1 cellular context compared by ENCODE assay signal in the genomic region with DNA sequence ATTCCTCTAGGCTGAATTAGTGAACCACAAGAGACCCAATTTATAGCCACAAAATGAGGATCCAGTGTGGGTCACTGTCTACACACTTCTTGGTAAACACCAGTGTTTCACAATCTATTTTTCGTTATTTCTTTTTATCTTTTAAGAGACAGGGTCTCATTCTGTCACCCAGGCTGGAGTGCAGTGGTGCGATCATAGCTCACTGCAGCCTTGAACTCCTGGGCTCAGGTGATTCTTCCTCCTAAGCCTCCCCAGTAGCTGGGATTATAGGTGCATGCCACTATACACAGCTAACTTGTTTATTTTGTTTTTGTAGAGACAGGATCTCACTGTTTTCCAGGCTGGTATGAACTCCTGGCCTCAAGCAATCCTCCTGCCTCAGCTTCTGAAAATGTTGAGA.
TF ChIP-seq lines count a peak whose summit lies in the region.

No MANE protein-coding gene starts in this region.

TF ChIP-seq in HepG2, 621 proteins besides CTCF, POLR2A, EP300 and RAD21 (continued from another document and continues in another):
- TF ChIP-seq, protein P1, sequence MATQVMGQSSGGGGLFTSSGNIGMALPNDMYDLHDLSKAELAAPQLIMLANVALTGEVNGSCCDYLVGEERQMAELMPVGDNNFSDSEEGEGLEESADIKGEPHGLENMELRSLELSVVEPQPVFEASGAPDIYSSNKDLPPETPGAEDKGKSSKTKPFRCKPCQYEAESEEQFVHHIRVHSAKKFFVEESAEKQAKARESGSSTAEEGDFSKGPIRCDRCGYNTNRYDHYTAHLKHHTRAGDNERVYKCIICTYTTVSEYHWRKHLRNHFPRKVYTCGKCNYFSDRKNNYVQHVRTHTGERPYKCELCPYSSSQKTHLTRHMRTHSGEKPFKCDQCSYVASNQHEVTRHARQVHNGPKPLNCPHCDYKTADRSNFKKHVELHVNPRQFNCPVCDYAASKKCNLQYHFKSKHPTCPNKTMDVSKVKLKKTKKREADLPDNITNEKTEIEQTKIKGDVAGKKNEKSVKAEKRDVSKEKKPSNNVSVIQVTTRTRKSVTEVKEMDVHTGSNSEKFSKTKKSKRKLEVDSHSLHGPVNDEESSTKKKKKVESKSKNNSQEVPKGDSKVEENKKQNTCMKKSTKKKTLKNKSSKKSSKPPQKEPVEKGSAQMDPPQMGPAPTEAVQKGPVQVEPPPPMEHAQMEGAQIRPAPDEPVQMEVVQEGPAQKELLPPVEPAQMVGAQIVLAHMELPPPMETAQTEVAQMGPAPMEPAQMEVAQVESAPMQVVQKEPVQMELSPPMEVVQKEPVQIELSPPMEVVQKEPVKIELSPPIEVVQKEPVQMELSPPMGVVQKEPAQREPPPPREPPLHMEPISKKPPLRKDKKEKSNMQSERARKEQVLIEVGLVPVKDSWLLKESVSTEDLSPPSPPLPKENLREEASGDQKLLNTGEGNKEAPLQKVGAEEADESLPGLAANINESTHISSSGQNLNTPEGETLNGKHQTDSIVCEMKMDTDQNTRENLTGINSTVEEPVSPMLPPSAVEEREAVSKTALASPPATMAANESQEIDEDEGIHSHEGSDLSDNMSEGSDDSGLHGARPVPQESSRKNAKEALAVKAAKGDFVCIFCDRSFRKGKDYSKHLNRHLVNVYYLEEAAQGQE (IDR thresholded peaks at IDR 0.05; ENCODE audit: borderline replicate concordance in 1 of 2, low read depth in 1 of 2, low read length in 2 of 2): no peak
- TF ChIP-seq RXRA (CRISPR knock-in tag; IDR thresholded peaks at IDR 0.05) (peak; percentile 70; the same call in 1 of the 2 replicates), ISX (CRISPR knock-in tag; conservative IDR thresholded peaks at IDR 0.05) (no peak), HIVEP1 (CRISPR knock-in tag; IDR thresholded peaks at IDR 0.05) (no peak), RNF2 (conservative IDR thresholded peaks at IDR 0.05; ENCODE audit: low read depth) (no peak), BCL6 (CRISPR knock-in tag; IDR thresholded peaks at IDR 0.05) (peak; percentile 58; the same call in 1 of the 2 replicates), ZNF768 (CRISPR knock-in tag; IDR thresholded peaks at IDR 0.05) (no peak), ZNF766 (CRISPR knock-in tag; IDR thresholded peaks at IDR 0.05; ENCODE audit: borderline replicate concordance) (no peak), HMGA1 (CRISPR knock-in tag; conservative IDR thresholded peaks at IDR 0.05) (no peak), JARID2 (CRISPR knock-in tag; IDR thresholded peaks at IDR 0.05; ENCODE audit: insufficient replicate concordance) (no peak), HNF1B (CRISPR knock-in tag; IDR thresholded peaks at IDR 0.05) (peak; percentile 53; the same call in 1 of the 2 replicates), ZSCAN22 (CRISPR knock-in tag; IDR thresholded peaks at IDR 0.05) (no peak), IRF2 (CRISPR knock-in tag; IDR thresholded peaks at IDR 0.05) (peak; percentile 12; the same call in 1 of the 2 replicates), ZNF850 (CRISPR knock-in tag; conservative IDR thresholded peaks at IDR 0.05) (no peak), ZNF17 (CRISPR knock-in tag; IDR thresholded peaks at IDR 0.05) (no peak), KLF9 (CRISPR knock-in tag; IDR thresholded peaks at IDR 0.05; ENCODE audit: low read depth) (no peak), ZNF790 (CRISPR knock-in tag; IDR thresholded peaks at IDR 0.05; ENCODE audit: borderline replicate concordance) (no peak), ETV6 (CRISPR knock-in tag; conservative IDR thresholded peaks at IDR 0.05) (no peak), MAFK (conservative IDR thresholded peaks at IDR 0.05 in 1 of 2, IDR thresholded peaks at IDR 0.05 in 1 of 2; ENCODE audit: low read length in 2 of 2) (no peak), KLF16 (CRISPR knock-in tag; IDR thresholded peaks at IDR 0.05) (0 out of 4 replicates have a peak, but pooled peaks of 1 of the 2 experiments have one; percentile 42), ELF1 (CRISPR knock-in tag; IDR thresholded peaks at IDR 0.05) (no peak), NR2C2 (CRISPR knock-in tag; IDR thresholded peaks at IDR 0.05; ENCODE audit: borderline replicate concordance) (no peak), ZFP91 (CRISPR knock-in tag; IDR thresholded peaks at IDR 0.05; ENCODE audit: borderline replicate concordance) (no peak), FOXO1 (CRISPR knock-in tag; IDR thresholded peaks at IDR 0.05) (peak; percentile 69), HOMEZ (CRISPR knock-in tag; IDR thresholded peaks at IDR 0.05; ENCODE audit: low read depth) (no peak), ARID4A (CRISPR knock-in tag; IDR thresholded peaks at IDR 0.05; ENCODE audit: borderline replicate concordance) (peak; percentile 31; the same call in 1 of the 2 replicates), STAG1 (CRISPR knock-in tag; IDR thresholded peaks at IDR 0.05) (no peak), SP1 (IDR thresholded peaks at IDR 0.05) (no peak), SP1 (CRISPR knock-in tag; IDR thresholded peaks at IDR 0.05) (no peak), ZNF101 (CRISPR knock-in tag; IDR thresholded peaks at IDR 0.05; ENCODE audit: borderline replicate concordance, low read depth) (no peak)
- TF ChIP-seq, protein P2, sequence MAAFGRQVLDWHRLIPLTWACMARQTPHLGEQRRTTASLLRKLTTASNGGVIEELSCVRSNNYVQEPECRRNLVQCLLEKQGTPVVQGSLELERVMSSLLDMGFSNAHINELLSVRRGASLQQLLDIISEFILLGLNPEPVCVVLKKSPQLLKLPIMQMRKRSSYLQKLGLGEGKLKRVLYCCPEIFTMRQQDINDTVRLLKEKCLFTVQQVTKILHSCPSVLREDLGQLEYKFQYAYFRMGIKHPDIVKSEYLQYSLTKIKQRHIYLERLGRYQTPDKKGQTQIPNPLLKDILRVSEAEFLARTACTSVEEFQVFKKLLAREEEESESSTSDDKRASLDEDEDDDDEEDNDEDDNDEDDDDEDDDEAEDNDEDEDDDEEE (CRISPR knock-in tag; IDR thresholded peaks at IDR 0.05): no peak
- TF ChIP-seq, protein P3, sequence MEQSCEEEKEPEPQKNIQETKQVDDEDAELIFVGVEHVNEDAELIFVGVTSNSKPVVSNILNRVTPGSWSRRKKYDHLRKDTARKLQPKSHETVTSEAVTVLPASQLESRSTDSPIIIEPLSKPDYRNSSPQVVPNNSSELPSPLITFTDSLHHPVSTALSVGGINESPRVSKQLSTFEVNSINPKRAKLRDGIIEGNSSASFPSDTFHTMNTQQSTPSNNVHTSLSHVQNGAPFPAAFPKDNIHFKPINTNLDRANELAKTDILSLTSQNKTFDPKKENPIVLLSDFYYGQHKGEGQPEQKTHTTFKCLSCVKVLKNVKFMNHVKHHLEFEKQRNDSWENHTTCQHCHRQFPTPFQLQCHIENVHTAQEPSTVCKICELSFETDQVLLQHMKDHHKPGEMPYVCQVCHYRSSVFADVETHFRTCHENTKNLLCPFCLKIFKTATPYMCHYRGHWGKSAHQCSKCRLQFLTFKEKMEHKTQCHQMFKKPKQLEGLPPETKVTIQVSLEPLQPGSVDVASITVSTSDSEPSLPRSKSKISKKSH (CRISPR knock-in tag; IDR thresholded peaks at IDR 0.05; ENCODE audit: borderline replicate concordance): no peak
- TF ChIP-seq, protein P4, sequence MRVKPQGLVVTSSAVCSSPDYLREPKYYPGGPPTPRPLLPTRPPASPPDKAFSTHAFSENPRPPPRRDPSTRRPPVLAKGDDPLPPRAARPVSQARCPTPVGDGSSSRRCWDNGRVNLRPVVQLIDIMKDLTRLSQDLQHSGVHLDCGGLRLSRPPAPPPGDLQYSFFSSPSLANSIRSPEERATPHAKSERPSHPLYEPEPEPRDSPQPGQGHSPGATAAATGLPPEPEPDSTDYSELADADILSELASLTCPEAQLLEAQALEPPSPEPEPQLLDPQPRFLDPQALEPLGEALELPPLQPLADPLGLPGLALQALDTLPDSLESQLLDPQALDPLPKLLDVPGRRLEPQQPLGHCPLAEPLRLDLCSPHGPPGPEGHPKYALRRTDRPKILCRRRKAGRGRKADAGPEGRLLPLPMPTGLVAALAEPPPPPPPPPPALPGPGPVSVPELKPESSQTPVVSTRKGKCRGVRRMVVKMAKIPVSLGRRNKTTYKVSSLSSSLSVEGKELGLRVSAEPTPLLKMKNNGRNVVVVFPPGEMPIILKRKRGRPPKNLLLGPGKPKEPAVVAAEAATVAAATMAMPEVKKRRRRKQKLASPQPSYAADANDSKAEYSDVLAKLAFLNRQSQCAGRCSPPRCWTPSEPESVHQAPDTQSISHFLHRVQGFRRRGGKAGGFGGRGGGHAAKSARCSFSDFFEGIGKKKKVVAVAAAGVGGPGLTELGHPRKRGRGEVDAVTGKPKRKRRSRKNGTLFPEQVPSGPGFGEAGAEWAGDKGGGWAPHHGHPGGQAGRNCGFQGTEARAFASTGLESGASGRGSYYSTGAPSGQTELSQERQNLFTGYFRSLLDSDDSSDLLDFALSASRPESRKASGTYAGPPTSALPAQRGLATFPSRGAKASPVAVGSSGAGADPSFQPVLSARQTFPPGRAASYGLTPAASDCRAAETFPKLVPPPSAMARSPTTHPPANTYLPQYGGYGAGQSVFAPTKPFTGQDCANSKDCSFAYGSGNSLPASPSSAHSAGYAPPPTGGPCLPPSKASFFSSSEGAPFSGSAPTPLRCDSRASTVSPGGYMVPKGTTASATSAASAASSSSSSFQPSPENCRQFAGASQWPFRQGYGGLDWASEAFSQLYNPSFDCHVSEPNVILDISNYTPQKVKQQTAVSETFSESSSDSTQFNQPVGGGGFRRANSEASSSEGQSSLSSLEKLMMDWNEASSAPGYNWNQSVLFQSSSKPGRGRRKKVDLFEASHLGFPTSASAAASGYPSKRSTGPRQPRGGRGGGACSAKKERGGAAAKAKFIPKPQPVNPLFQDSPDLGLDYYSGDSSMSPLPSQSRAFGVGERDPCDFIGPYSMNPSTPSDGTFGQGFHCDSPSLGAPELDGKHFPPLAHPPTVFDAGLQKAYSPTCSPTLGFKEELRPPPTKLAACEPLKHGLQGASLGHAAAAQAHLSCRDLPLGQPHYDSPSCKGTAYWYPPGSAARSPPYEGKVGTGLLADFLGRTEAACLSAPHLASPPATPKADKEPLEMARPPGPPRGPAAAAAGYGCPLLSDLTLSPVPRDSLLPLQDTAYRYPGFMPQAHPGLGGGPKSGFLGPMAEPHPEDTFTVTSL (CRISPR knock-in tag; IDR thresholded peaks at IDR 0.05; ENCODE audit: borderline replicate concordance): peak; percentile 65; the same call in 1 of the 2 replicates
- TF ChIP-seq, protein P5, sequence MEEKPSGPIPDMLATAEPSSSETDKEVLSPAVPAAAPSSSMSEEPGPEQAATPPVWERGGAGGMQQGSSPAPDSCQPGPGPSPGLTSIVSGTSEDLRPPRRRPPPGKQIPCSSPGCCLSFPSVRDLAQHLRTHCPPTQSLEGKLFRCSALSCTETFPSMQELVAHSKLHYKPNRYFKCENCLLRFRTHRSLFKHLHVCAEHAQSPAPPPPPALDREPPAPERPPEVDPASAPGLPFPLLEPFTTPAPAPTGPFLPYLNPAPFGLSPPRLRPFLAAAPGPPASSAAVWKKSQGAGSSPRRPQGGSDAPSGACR (CRISPR knock-in tag; IDR thresholded peaks at IDR 0.05): 0 out of 2 replicates have a peak, but pooled peaks have one; percentile 31
